ENCODE assay signal across 1 cellular context in the genomic region with DNA sequence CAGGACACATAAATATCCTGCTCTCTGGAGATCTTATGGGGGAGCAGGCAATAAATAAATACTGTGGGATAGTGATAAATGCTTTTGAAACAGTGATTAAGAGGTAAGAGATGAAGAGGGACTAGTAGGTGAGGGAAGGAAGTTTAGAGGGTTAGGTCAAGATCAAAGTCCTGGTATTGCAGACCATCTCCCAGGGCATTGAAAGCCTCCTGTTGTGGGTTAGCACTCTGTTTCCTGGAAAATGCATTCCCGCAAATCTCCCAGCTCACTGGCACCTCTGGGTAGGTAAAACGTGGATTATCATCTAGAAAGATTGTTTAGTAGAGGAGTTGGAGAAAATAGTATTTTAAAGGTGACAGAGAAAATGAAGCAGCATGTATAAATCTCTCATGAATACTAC.
TF ChIP-seq lines count a peak whose summit lies in the region.

No MANE protein-coding gene starts in this region.

TF ChIP-seq in GM23338, 12 proteins besides CTCF, POLR2A, EP300 and RAD21 (continued from another document):
- TF ChIP-seq, protein P1, sequence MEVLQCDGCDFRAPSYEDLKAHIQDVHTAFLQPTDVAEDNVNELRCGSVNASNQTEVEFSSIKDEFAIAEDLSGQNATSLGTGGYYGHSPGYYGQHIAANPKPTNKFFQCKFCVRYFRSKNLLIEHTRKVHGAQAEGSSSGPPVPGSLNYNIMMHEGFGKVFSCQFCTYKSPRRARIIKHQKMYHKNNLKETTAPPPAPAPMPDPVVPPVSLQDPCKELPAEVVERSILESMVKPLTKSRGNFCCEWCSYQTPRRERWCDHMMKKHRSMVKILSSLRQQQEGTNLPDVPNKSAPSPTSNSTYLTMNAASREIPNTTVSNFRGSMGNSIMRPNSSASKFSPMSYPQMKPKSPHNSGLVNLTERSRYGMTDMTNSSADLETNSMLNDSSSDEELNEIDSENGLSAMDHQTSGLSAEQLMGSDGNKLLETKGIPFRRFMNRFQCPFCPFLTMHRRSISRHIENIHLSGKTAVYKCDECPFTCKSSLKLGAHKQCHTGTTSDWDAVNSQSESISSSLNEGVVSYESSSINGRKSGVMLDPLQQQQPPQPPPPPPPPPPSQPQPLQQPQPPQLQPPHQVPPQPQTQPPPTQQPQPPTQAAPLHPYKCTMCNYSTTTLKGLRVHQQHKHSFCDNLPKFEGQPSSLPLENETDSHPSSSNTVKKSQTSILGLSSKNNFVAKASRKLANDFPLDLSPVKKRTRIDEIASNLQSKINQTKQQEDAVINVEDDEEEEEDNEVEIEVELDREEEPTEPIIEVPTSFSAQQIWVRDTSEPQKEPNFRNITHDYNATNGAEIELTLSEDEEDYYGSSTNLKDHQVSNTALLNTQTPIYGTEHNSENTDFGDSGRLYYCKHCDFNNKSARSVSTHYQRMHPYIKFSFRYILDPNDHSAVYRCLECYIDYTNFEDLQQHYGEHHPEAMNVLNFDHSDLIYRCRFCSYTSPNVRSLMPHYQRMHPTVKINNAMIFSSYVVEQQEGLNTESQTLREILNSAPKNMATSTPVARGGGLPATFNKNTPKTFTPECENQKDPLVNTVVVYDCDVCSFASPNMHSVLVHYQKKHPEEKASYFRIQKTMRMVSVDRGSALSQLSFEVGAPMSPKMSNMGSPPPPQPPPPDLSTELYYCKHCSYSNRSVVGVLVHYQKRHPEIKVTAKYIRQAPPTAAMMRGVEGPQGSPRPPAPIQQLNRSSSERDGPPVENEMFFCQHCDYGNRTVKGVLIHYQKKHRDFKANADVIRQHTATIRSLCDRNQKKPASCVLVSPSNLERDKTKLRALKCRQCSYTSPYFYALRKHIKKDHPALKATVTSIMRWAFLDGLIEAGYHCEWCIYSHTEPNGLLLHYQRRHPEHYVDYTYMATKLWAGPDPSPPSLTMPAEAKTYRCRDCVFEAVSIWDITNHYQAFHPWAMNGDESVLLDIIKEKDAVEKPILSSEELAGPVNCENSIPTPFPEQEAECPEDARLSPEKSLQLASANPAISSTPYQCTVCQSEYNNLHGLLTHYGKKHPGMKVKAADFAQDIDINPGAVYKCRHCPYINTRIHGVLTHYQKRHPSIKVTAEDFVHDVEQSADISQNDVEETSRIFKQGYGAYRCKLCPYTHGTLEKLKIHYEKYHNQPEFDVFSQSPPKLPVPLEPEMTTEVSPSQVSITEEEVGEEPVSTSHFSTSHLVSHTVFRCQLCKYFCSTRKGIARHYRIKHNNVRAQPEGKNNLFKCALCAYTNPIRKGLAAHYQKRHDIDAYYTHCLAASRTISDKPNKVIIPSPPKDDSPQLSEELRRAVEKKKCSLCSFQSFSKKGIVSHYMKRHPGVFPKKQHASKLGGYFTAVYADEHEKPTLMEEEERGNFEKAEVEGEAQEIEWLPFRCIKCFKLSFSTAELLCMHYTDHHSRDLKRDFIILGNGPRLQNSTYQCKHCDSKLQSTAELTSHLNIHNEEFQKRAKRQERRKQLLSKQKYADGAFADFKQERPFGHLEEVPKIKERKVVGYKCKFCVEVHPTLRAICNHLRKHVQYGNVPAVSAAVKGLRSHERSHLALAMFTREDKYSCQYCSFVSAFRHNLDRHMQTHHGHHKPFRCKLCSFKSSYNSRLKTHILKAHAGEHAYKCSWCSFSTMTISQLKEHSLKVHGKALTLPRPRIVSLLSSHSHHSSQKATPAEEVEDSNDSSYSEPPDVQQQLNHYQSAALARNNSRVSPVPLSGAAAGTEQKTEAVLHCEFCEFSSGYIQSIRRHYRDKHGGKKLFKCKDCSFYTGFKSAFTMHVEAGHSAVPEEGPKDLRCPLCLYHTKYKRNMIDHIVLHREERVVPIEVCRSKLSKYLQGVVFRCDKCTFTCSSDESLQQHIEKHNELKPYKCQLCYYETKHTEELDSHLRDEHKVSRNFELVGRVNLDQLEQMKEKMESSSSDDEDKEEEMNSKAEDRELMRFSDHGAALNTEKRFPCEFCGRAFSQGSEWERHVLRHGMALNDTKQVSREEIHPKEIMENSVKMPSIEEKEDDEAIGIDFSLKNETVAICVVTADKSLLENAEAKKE (CRISPR knock-in tag; IDR thresholded peaks at IDR 0.05) = no peak
- TF ChIP-seq, protein P2, sequence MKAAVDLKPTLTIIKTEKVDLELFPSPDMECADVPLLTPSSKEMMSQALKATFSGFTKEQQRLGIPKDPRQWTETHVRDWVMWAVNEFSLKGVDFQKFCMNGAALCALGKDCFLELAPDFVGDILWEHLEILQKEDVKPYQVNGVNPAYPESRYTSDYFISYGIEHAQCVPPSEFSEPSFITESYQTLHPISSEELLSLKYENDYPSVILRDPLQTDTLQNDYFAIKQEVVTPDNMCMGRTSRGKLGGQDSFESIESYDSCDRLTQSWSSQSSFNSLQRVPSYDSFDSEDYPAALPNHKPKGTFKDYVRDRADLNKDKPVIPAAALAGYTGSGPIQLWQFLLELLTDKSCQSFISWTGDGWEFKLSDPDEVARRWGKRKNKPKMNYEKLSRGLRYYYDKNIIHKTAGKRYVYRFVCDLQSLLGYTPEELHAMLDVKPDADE (IDR thresholded peaks at IDR 0.05) = no peak
- no peak for TF ChIP-seq EZH2 (IDR thresholded peaks at IDR 0.05; ENCODE audit: low read depth, unreplicated experiment)
- TF ChIP-seq ZNF114 (CRISPR knock-in tag; IDR thresholded peaks at IDR 0.05) = no peak
- no peak for TF ChIP-seq CREB1 (CRISPR knock-in tag; IDR thresholded peaks at IDR 0.05; ENCODE audit: low read depth)
- no peak for TF ChIP-seq STAT1 (IDR thresholded peaks at IDR 0.05; ENCODE audit: unreplicated experiment)
